Comparison of ENCODE assay signal across 11 cellular contexts in the genomic region with DNA sequence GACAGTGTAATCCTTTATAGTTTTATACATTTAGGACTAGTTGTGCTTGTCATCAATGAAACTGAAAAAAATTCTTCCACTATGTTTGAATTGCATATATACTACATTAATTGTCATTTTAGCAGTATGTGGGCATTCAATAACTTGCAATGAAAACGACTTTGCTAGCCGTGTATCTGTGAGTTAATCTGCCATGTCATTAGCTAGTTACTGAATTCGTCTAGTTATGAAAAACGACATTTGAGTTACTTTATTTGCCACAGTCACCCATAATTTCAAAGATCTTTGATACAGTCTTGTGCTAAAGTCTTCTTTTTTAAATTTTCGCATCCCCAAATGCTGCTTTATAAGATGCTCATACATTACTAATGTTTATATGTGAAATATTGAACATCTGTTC.
"Had no signal": no experiment of that assay in that cellular context is flagged by ENCODE, and none has a peak within 500 bp of the region (broad histone marks: within the 10 kb centered on the region; RNA-seq: fewer than 3 reads in every experiment).

No MANE protein-coding gene starts in this region.

- FAIRE-seq: H1, H54 had no signal

- H3K4me3 Mint-ChIP-seq: GM23338, H9, HFFc6 had no signal

- H2AFZ ChIP-seq: GM23248, GM23338 had no signal

- H3K9ac ChIP-seq: GM23248 had no signal

- H3K27ac ChIP-seq: GM23248 had no signal

- H3K36me3 ChIP-seq: HAP-1 had no signal

- H3K27ac Mint-ChIP-seq: GM23338, H9, HFFc6 had no signal

- H3K4me2 ChIP-seq: GM23338 had no signal

- H3K9me3 Mint-ChIP-seq: GM23338, HFFc6 had no signal

- H3K9me3 ChIP-seq: HAP-1 had no signal

- H3K4me1 ChIP-seq: HAP-1 had no signal

- H3K4me3 ChIP-seq: GM23248, GM23338, HAP-1 had no signal

- ATAC-seq: GM23338, HCT116 had no signal

- DNase-seq: GM23248, GOT3, H7, H9, HCEC 1CT, HFFc6 had no signal
